In genomic region chrX:154437971-154438893, GRCh38 we compare ENCODE assay signal across 1 cellular context.
TF ChIP-seq lines count a peak whose summit lies in the region.

No MANE protein-coding gene starts in this region.

TF ChIP-seq in IMR-90, 13 proteins besides CTCF, POLR2A, EP300 and RAD21 (continued from another document):
- TF ChIP-seq SMC3 (IDR thresholded peaks at IDR 0.05; ENCODE audit: low read depth, low read length) (no peak), MXI1 (IDR thresholded peaks at IDR 0.05; ENCODE audit: borderline replicate concordance, low read depth, low read length) (no peak), RCOR1 (IDR thresholded peaks at IDR 0.05; ENCODE audit: insufficient replicate concordance, low read length) (no peak), FOS (IDR thresholded peaks at IDR 0.05; ENCODE audit: low read depth, low read length) (no peak), RFX5 (IDR thresholded peaks at IDR 0.05; ENCODE audit: low read depth, low read length) (no peak), MAZ (IDR thresholded peaks at IDR 0.05; ENCODE audit: borderline replicate concordance, low read depth, low read length) (no peak), ELK1 (IDR thresholded peaks at IDR 0.05; ENCODE audit: borderline replicate concordance, low read depth, low read length) (no peak), USF2 (IDR thresholded peaks at IDR 0.05; ENCODE audit: low read depth, low read length) (no peak), MAFK (IDR thresholded peaks at IDR 0.05; ENCODE audit: low read depth, low read length) (no peak), NFE2L2 (IDR thresholded peaks at IDR 0.05; ENCODE audit: low read depth, low read length) (no peak), CHD1 (IDR thresholded peaks at IDR 0.05; ENCODE audit: low read depth, low read length) (no peak), CEBPB (IDR thresholded peaks at IDR 0.05; ENCODE audit: low read depth, low read length) (no peak)
